8 cellular contexts compared by ENCODE assay signal in genomic region chr17:82241183-82241925, GRCh38. TPM values are rescaled to one million over a fixed set of nuclear protein-coding genes. Genes with fewer than 3 reads are reported as not detected.
DNase-seq lines count a peak whose midpoint lies in the region; ATAC-seq and TF ChIP-seq lines count a peak whose summit lies in the region.

No MANE protein-coding gene starts in this region.

- no peak overlapping the region for H3K4me3 Mint-ChIP-seq in activated CD8-positive, alpha-beta T cell treated with anti-CD3 and anti-CD28 coated beads for 36 hours

- CTCF ChIA-PET in activated CD8-positive, alpha-beta T cell treated with anti-CD3 and anti-CD28 coated beads for 36 hours (lab: Charles Lee), result interaction anchor here (0.9 to 3.5 kb wide), 4 partner anchors 9 to 80 kb away, joined by 3 to 15 read pairs (median 3); partner anchors contain the start of gene CD7
- CTCF ChIA-PET in HEK293T (lab: Yijun Ruan, JAX), result no interaction called here

- no peaks in the 10 kb centered on the region for H3K9me3 ChIP-seq in fibroblast of lung (ENCODE audit: control insufficient read depth, insufficient read depth, low read depth, low read length)
- no peaks in the 10 kb centered on the region for H3K9me3 ChIP-seq in neutrophil

- POLR2A ChIA-PET in activated CD8-positive, alpha-beta T cell treated with anti-CD3 and anti-CD28 coated beads for 36 hours (lab: Charles Lee), result interaction anchor here (0.8 to 1.9 kb wide), 11 partner anchors 9 to 208 kb away, joined by 3 to 6 read pairs (median 3); partner anchors contain the start of gene SLC16A3
- POLR2A ChIA-PET in HEK293T (lab: Yijun Ruan, JAX), result interaction anchor here (0.7 to 2.6 kb wide), 2 partner anchors 29 to 51 kb away, joined by 5 to 11 read pairs; partner anchors contain the start of gene CCDC57

- no peak overlapping the region for H2AFZ ChIP-seq in fibroblast of lung (ENCODE audit: low read length)

- peak overlapping the region; percentile 77 for H3K27ac Mint-ChIP-seq in activated CD8-positive, alpha-beta T cell treated with anti-CD3 and anti-CD28 coated beads for 36 hours

- DNase-seq in activated T-cell treated with anti-CD3 and anti-CD28 coated beads for 24 hours (ENCODE audit: low read depth) (peak; percentile 34), activated T-cell treated with anti-CD3 and anti-CD28 coated beads for 4 hours (no peak), fibroblast of lung (ENCODE audit: low read depth in 2 of 2) (peak; percentile 64 to 67), HEK293T (ENCODE audit: extremely low spot score) (no peak), NCI-H2029 (lab: John Stamatoyannopoulos, UW) (no peak)
- DNase-seq in activated CD8-positive, alpha-beta T cell treated with anti-CD3 and anti-CD28 coated beads for 36 hours, result peak; percentile 75

- H3K36me3 ChIP-seq in fibroblast of lung (ENCODE audit: control insufficient read depth, insufficient read depth, low read length) (peaks cover 64% of the 10 kb centered on the region), neutrophil (peaks cover 100% of the 10 kb centered on the region)

- no peaks in the 10 kb centered on the region for H3K27me3 Mint-ChIP-seq in activated CD8-positive, alpha-beta T cell treated with anti-CD3 and anti-CD28 coated beads for 36 hours

- H3K4me1 ChIP-seq in fibroblast of lung (ENCODE audit: control insufficient read depth, extremely low read depth, insufficient read depth, low read length) (peaks cover 48% of the 10 kb centered on the region), neutrophil (ENCODE audit: control insufficient read depth in 1 of 2, insufficient read depth in 1 of 2, low read depth in 1 of 2, low read length in 1 of 2) (peaks cover 72 to 75% of the 10 kb centered on the region in 2 experiments)

- H3K9ac ChIP-seq in fibroblast of lung (ENCODE audit: insufficient read depth, low read length), result no peak overlapping the region

- TF ChIP-seq CTCF in activated CD8-positive, alpha-beta T cell treated with anti-CD3 and anti-CD28 coated beads for 36 hours (IDR thresholded peaks at IDR 0.05), result no peak
- TF ChIP-seq CTCF in fibroblast of lung (conservative IDR thresholded peaks at IDR 0.05 in 1 of 2, IDR thresholded peaks at IDR 0.05 in 1 of 2; ENCODE audit: low read depth in 1 of 2, low read length in 2 of 2) (no peak), neutrophil (IDR thresholded peaks at IDR 0.05) (no peak)

- H4K20me1 ChIP-seq in fibroblast of lung (ENCODE audit: control insufficient read depth, extremely low read depth, insufficient read depth, low read length), result peaks cover 2% of the 10 kb centered on the region

- H3K4me2 ChIP-seq in fibroblast of lung (ENCODE audit: extremely low read depth, insufficient read depth, low read length), result peak overlapping the region; percentile 27

- peaks cover 56% of the 10 kb centered on the region for H3K4me1 Mint-ChIP-seq in activated CD8-positive, alpha-beta T cell treated with anti-CD3 and anti-CD28 coated beads for 36 hours (ENCODE audit: low read depth)

- intact Hi-C loops in activated CD8-positive, alpha-beta T cell treated with anti-CD3 and anti-CD28 coated beads for 36 hours (cut with micrococcal nuclease), result loop anchor here (5.0 kb wide), 1 partner anchor 81 kb away; no protein-coding TSS in a partner anchor

- ATAC-seq in activated CD8-positive, alpha-beta T cell treated with anti-CD3 and anti-CD28 coated beads for 36 hours, result peak; percentile 43
- ATAC-seq in HG03135 (IDR thresholded peaks at IDR 0.05; ENCODE audit: unreplicated experiment), result no peak

- peak overlapping the region; percentile 34 for H3K27ac ChIP-seq in fibroblast of lung (ENCODE audit: insufficient read depth, low read length)
- H3K27ac ChIP-seq in neutrophil, result peak overlapping the region; percentile 82

- H3K9me3 Mint-ChIP-seq in activated CD8-positive, alpha-beta T cell treated with anti-CD3 and anti-CD28 coated beads for 36 hours, result no peaks in the 10 kb centered on the region

- peaks cover 62% of the 10 kb centered on the region for H3K79me2 ChIP-seq in fibroblast of lung (ENCODE audit: control insufficient read depth, insufficient read depth, low read length)

- H3K27me3 ChIP-seq in fibroblast of lung (ENCODE audit: control insufficient read depth, insufficient read depth, low read length) (no peaks in the 10 kb centered on the region), neutrophil (no peaks in the 10 kb centered on the region)

- H3K36me3 Mint-ChIP-seq in activated CD8-positive, alpha-beta T cell treated with anti-CD3 and anti-CD28 coated beads for 36 hours (ENCODE audit: low read depth), result peaks cover 42% of the 10 kb centered on the region

- H3K4me3 ChIP-seq in fibroblast of lung (replicated peaks in 1 of 4; ENCODE audit: control extremely low read depth in 1 of 4, insufficient read depth in 1 of 4, low read depth in 3 of 4, low read length in 4 of 4), result no peak overlapping the region
- peak overlapping the region in 1 of 2 experiments; percentile 15 for H3K4me3 ChIP-seq in neutrophil (ENCODE audit: low read depth in 1 of 2, low read length in 1 of 2)

TF ChIP-seq in HEK293T, 16 proteins besides CTCF, POLR2A, EP300 and RAD21:
- TF ChIP-seq TARDBP (IDR thresholded peaks at IDR 0.05) (no peak), FOXK2 (IDR thresholded peaks at IDR 0.05) (no peak), LEF1 (IDR thresholded peaks at IDR 0.05; ENCODE audit: borderline replicate concordance) (no peak), FOXM1 (IDR thresholded peaks at IDR 0.05; ENCODE audit: borderline replicate concordance) (no peak), SUZ12 (IDR thresholded peaks at IDR 0.05) (no peak), FOXA1 (IDR thresholded peaks at IDR 0.05) (no peak), SP1 (IDR thresholded peaks at IDR 0.05) (no peak), L3MBTL2 (conservative IDR thresholded peaks at IDR 0.05) (no peak)

RNA-seq across cellular contexts. Expression of gene SLC16A3, which starts 12.5 kb away (rescaled TPM):
- 100 to 1,000 TPM; 183 to 193 TPM for total RNA-seq in activated CD8-positive, alpha-beta T cell treated with anti-CD3 and anti-CD28 coated beads for 36 hours
- total RNA-seq in fibroblast of lung, result 99.4 and 107 TPM in 2 replicates
- polyA plus RNA-seq in fibroblast of lung, result 36.0 and 71.0 TPM in 2 replicates
- 114 and 177 TPM in 2 replicates for polyA plus RNA-seq in fibroblast of lung (2012)
- polyA minus RNA-seq in fibroblast of lung (ENCODE audit: low replicate concordance), result 65.0 and 109 TPM in 2 replicates

RNA-seq across cellular contexts. Expression of gene CCDC57, which starts 28.7 kb away (rescaled TPM):
- 10 to 100 TPM; 56.6 to 64.2 TPM for total RNA-seq in activated CD8-positive, alpha-beta T cell treated with anti-CD3 and anti-CD28 coated beads for 36 hours
- 8.2 and 10.1 TPM in 2 replicates for total RNA-seq in fibroblast of lung
- 4.3 and 7.1 TPM in 2 replicates for polyA plus RNA-seq in fibroblast of lung
- polyA plus RNA-seq in fibroblast of lung (2012), result 4.4 and 7.8 TPM in 2 replicates
- 2.6 and 4.7 TPM in 2 replicates for polyA minus RNA-seq in fibroblast of lung (ENCODE audit: low replicate concordance)

RNA-seq across cellular contexts. Expression of gene CSNK1D, which starts 32.1 kb away (rescaled TPM):
- total RNA-seq in activated CD8-positive, alpha-beta T cell treated with anti-CD3 and anti-CD28 coated beads for 36 hours, result 10 to 100 TPM; 90.6 to 97.0 TPM
- total RNA-seq in fibroblast of lung, result 41.3 and 64.9 TPM in 2 replicates
- 112 and 139 TPM in 2 replicates for polyA plus RNA-seq in fibroblast of lung
- polyA plus RNA-seq in fibroblast of lung (2012), result 97.6 and 104 TPM in 2 replicates
- 201 and 240 TPM in 2 replicates for polyA minus RNA-seq in fibroblast of lung (ENCODE audit: low replicate concordance)

Comparison
In these comparisons a context has a peak if more than half of its experiments do, and no peak if none do; other contexts are left out.
1. DNase-seq: peak in activated T-cell treated with anti-CD3 and anti-CD28 coated beads for 24 hours (single experiment), activated CD8-positive, alpha-beta T cell treated with anti-CD3 and anti-CD28 coated beads for 36 hours (single experiment) and fibroblast of lung (2 of 2); none in activated T-cell treated with anti-CD3 and anti-CD28 coated beads for 4 hours (single experiment), HEK293T (single experiment) and NCI-H2029 (single experiment).